ENCODE assay signal across 9 cellular contexts in the genomic region with DNA sequence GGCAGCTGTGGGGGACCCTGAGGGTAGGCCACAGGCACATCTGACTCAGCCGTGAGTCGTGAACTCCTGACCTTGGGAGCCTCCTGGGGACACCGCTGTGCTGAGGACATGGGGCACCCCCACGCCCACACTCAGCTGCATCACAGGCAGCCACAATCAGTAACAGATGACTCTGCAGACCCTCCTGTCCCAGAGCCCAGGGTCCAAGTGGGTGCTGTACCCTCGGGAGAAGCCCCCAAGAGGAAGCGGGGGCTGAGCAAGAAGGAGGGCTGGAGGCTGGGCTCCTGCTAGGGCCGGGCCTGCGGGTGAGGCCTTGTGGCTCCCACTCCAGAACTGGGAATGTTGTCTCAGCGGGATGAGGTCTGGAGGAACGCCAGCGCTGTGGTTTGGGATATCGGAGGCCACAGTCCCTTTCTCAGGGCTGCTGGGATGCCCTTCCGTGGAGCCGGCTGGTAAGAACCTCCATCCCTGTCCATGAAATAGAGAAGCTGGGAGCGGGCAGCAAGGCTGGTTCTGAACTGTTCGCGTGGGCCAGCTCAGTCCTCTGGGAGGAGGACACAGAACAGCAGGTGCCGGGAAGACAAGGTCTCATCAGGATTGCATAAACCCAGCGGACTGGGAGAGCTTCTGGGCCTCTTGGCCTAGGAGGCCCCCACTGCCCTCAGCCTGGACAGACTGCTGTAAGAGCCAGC. TPM values are rescaled to one million over a fixed set of nuclear protein-coding genes. Genes with fewer than 3 reads are reported as not detected.
DNase-seq lines count a peak whose midpoint lies in the region; ATAC-seq and TF ChIP-seq lines count a peak whose summit lies in the region.
"Had no signal": no experiment of that assay in that cellular context is flagged by ENCODE, and none has a peak within 500 bp of the region (broad histone marks: within the 10 kb centered on the region; RNA-seq: fewer than 3 reads in every experiment).

No MANE protein-coding gene starts in this region.

- H3K27me3 ChIP-seq in left lung (peaks cover 0 to 50% of the 10 kb centered on the region in 2 donors), tibial artery (no peaks in the 10 kb centered on the region)

- H3K9me3 ChIP-seq in left lung (no peaks in the 10 kb centered on the region), tibial artery (no peaks in the 10 kb centered on the region)

- peak; percentile 1 for ATAC-seq in left lung
- ATAC-seq in GM18868 (IDR thresholded peaks at IDR 0.05; ENCODE audit: unreplicated experiment) = no peak
- ATAC-seq: T-helper 17 cell had no signal

- intact Hi-C loops in left lung (cut with DNase I) = loop anchor here in 1 of 2 donors (10.0 kb wide), 1 partner anchor 65 kb away; the partner anchor contains the start of gene ADRM1
- intact Hi-C loops in tibial artery (cut with DNase I; ENCODE audit: low total_unique reads) = no loop called here

- DNase-seq in activated T-cell treated with anti-CD3 and anti-CD28 coated beads for 24 hours (ENCODE audit: low read depth) = peak; percentile 41
- no peak for DNase-seq in activated T-cell treated with anti-CD3 and anti-CD28 coated beads for 4 hours
- peak; percentile 66 to 73 for DNase-seq in activated T-cell treated with anti-CD3 and anti-CD28 coated beads, Interleukin-2, amount 50 U/mL, for 48 hours
- peak in 1 of 2 donors; percentile 72 for DNase-seq in left lung
- DNase-seq in tibial artery = peak in 1 of 2 donors; percentile 83
- no peak for DNase-seq in NCI-H2196 treated with DMSO at 0.1 percent for 48 hours (lab: John Stamatoyannopoulos, UW; ENCODE audit: unreplicated experiment)
- DNase-seq in NAMALWA (ENCODE audit: low spot score) = no peak
- DNase-seq: T-helper 17 cell had no signal

- H3K4me3 ChIP-seq in left lung = no peak overlapping the region
- no peak overlapping the region for H3K4me3 ChIP-seq in tibial artery

- H3K27ac ChIP-seq in left lung (peak overlapping the region; percentile 8 to 13), tibial artery (peak overlapping the region; percentile 96 to 98)

- peaks cover 41 to 71% of the 10 kb centered on the region in 2 donors for H3K4me1 ChIP-seq in left lung
- peaks cover 22 to 87% (median 76%) of the 10 kb centered on the region in 4 donors for H3K4me1 ChIP-seq in tibial artery

- no peaks in the 10 kb centered on the region for H3K36me3 ChIP-seq in left lung
- no peaks in the 10 kb centered on the region for H3K36me3 ChIP-seq in tibial artery

- TF ChIP-seq CTCF in left lung (IDR thresholded peaks at IDR 0.05) (no peak), tibial artery (IDR thresholded peaks at IDR 0.05) (no peak)

RNA-seq across cellular contexts. Expression of gene LAMA5, which starts 3.1 kb away (rescaled TPM):
- 100 to 1,000 TPM; 222 to 267 TPM for total RNA-seq in left lung

RNA-seq across cellular contexts. Expression of gene RPS21, which starts 16.6 kb away (rescaled TPM):
- total RNA-seq in left lung = 1,000 to 10,000 TPM; 1,004 to 1,135 TPM

RNA-seq across cellular contexts. Expression of gene CABLES2, which starts 36.8 kb away (rescaled TPM):
- total RNA-seq in left lung = 1 to 10 TPM; 4.1 to 6.3 TPM

RNA-seq across cellular contexts. Expression of gene RBBP8NL, which starts 57.1 kb away (rescaled TPM):
- total RNA-seq in left lung = 1 to 10 TPM in 1 of 2 donors, under 1 TPM in 1; 0.97 to 1.1 TPM
- total RNA-seq: T-helper 17 cell had no signal

Comparison
In these comparisons a context has a peak if more than half of its experiments do, and no peak if none do; other contexts are left out.
1. DNase-seq: peak in activated T-cell treated with anti-CD3 and anti-CD28 coated beads for 24 hours (single experiment) and activated T-cell treated with anti-CD3 and anti-CD28 coated beads, Interleukin-2, amount 50 U/mL, for 48 hours (2 of 2); none in activated T-cell treated with anti-CD3 and anti-CD28 coated beads for 4 hours (single experiment), NCI-H2196 treated with DMSO at 0.1 percent for 48 hours (single experiment) and NAMALWA (single experiment).